Comparison of ENCODE assay signal across 11 cellular contexts in genomic region chr5:177296581-177296980, GRCh38. TPM values are rescaled to one million over a fixed set of nuclear protein-coding genes. Genes with fewer than 3 reads are reported as not detected.
DNase-seq lines count a peak whose midpoint lies in the region; ATAC-seq and TF ChIP-seq lines count a peak whose summit lies in the region.
"Had no signal": no experiment of that assay in that cellular context is flagged by ENCODE, and none has a peak within 500 bp of the region (broad histone marks: within the 10 kb centered on the region; RNA-seq: fewer than 3 reads in every experiment).

No MANE protein-coding gene starts in this region.

- peak overlapping the region; percentile 89 for H3K27ac Mint-ChIP-seq in activated CD8-positive, alpha-beta T cell treated with anti-CD3 and anti-CD28 coated beads, Interleukin-2, amount 10 ng/mL, durations not matched to agents 7 days and 5 days
- H3K27ac Mint-ChIP-seq in memory B cell = peak overlapping the region; percentile 78

- WGBS in thyroid gland, 2 donors = 75% methylated on average over 4 of the region's 4 CpGs

- DNase-seq in activated CD8-positive, alpha-beta T cell treated with anti-CD3 and anti-CD28 coated beads, Interleukin-2, amount 10 ng/mL, durations not matched to agents 7 days and 5 days = no peak
- DNase-seq in memory B cell (ENCODE audit: low spot score in 2 of 2) (no peak), HPDE6-E6E7 (ENCODE audit: extremely low spot score) (no peak), HUDEP-2 (lab: John Stamatoyannopoulos, UW; ENCODE audit: unreplicated experiment in 76 of 76) (no peak), thyroid gland (no peak)
- DNase-seq: foreskin keratinocyte had no signal

- H3K4me3 ChIP-seq in HUES48 (ENCODE audit: low read depth, low read length) (no peak overlapping the region), thyroid gland (replicated peaks in 1 of 3) (no peak overlapping the region)
- H3K4me3 ChIP-seq: cardiac muscle cell, K562 had no signal

- POLR2A ChIA-PET in activated CD8-positive, alpha-beta T cell treated with anti-CD3 and anti-CD28 coated beads, Interleukin-2, amount 10 ng/mL, durations not matched to agents 7 days and 5 days (lab: Charles Lee) = interaction anchor here (0.7 to 0.8 kb wide), 2 partner anchors 52 to 172 kb away, joined by 3 read pairs; no protein-coding TSS in a partner anchor

- H3K4me1 ChIP-seq in HUES48 (ENCODE audit: control insufficient read depth, insufficient read depth, low read length) (peaks cover 6% of the 10 kb centered on the region; the same call in 1 of the 2 replicates), thyroid gland (peaks cover 11 to 20% of the 10 kb centered on the region in 2 donors)

- no peak for TF ChIP-seq POLR2A in thyroid gland (IDR thresholded peaks at IDR 0.05)

- no peak overlapping the region for H3K9ac ChIP-seq in HUES48 (ENCODE audit: low read depth, low read length)

- H3K9me3 ChIP-seq in HUES48 (ENCODE audit: control insufficient read depth, insufficient read depth, low read length) = no peaks in the 10 kb centered on the region
- no peaks in the 10 kb centered on the region for H3K9me3 ChIP-seq in thyroid gland

- H3K27ac ChIP-seq in C4-2B (peak overlapping the region; percentile 42), HUES48 (ENCODE audit: low read depth, low read length) (peak overlapping the region; percentile 5), thyroid gland (no peak overlapping the region)
- H3K27ac ChIP-seq: cardiac muscle cell, foreskin keratinocyte had no signal

- TF ChIP-seq CTCF in C4-2B (conservative IDR thresholded peaks at IDR 0.05) (no peak), thyroid gland (IDR thresholded peaks at IDR 0.05) (no peak)

- H3K36me3 ChIP-seq in HUES48 (ENCODE audit: control insufficient read depth, insufficient read depth, low read length) (peaks cover 72% of the 10 kb centered on the region), thyroid gland (peaks cover 38 to 44% of the 10 kb centered on the region in 2 donors)

- CTCF ChIA-PET in activated CD8-positive, alpha-beta T cell treated with anti-CD3 and anti-CD28 coated beads, Interleukin-2, amount 10 ng/mL, durations not matched to agents 7 days and 5 days (lab: Charles Lee) = interaction anchor here (0.7 to 7.1 kb wide), 5 partner anchors 13 to 225 kb away, joined by 3 to 58 read pairs (median 4); no protein-coding TSS in a partner anchor

- ATAC-seq in activated CD8-positive, alpha-beta T cell treated with anti-CD3 and anti-CD28 coated beads, Interleukin-2, amount 10 ng/mL, durations not matched to agents 7 days and 5 days = peak; percentile 28
- no peak for ATAC-seq in memory B cell (ENCODE audit: low read depth)
- no peak for ATAC-seq in HG02610 (IDR thresholded peaks at IDR 0.05; ENCODE audit: unreplicated experiment)
- ATAC-seq: foreskin keratinocyte, K562 had no signal

- H3K4me3 Mint-ChIP-seq in activated CD8-positive, alpha-beta T cell treated with anti-CD3 and anti-CD28 coated beads, Interleukin-2, amount 10 ng/mL, durations not matched to agents 7 days and 5 days = peak overlapping the region; percentile 35
- H3K4me3 Mint-ChIP-seq in memory B cell = peak overlapping the region; percentile 37

- peaks cover 69% of the 10 kb centered on the region for H3K4me1 Mint-ChIP-seq in activated CD8-positive, alpha-beta T cell treated with anti-CD3 and anti-CD28 coated beads, Interleukin-2, amount 10 ng/mL, durations not matched to agents 7 days and 5 days (ENCODE audit: low read depth)
- H3K4me1 Mint-ChIP-seq in memory B cell = peaks cover 40% of the 10 kb centered on the region

- no peaks in the 10 kb centered on the region for H3K27me3 Mint-ChIP-seq in activated CD8-positive, alpha-beta T cell treated with anti-CD3 and anti-CD28 coated beads, Interleukin-2, amount 10 ng/mL, durations not matched to agents 7 days and 5 days (ENCODE audit: low read depth)
- no peaks in the 10 kb centered on the region for H3K27me3 Mint-ChIP-seq in memory B cell

- H3K36me3 Mint-ChIP-seq in activated CD8-positive, alpha-beta T cell treated with anti-CD3 and anti-CD28 coated beads, Interleukin-2, amount 10 ng/mL, durations not matched to agents 7 days and 5 days (ENCODE audit: low read depth) = peaks cover 85% of the 10 kb centered on the region
- peaks cover 20% of the 10 kb centered on the region for H3K36me3 Mint-ChIP-seq in memory B cell

- intact Hi-C loops in thyroid gland (cut with DNase I) = no loop called here

- no peaks in the 10 kb centered on the region for H3K9me3 Mint-ChIP-seq in activated CD8-positive, alpha-beta T cell treated with anti-CD3 and anti-CD28 coated beads, Interleukin-2, amount 10 ng/mL, durations not matched to agents 7 days and 5 days (ENCODE audit: insufficient read depth)
- no peaks in the 10 kb centered on the region for H3K9me3 Mint-ChIP-seq in memory B cell

- H3K27me3 ChIP-seq in HUES48 (ENCODE audit: control insufficient read depth, insufficient read depth, low read length) = no peaks in the 10 kb centered on the region
- no peaks in the 10 kb centered on the region for H3K27me3 ChIP-seq in thyroid gland
- H3K27me3 ChIP-seq: cardiac muscle cell, foreskin keratinocyte had no signal

RNA-seq across cellular contexts. Expression of gene RAB24, which starts 6.9 kb away (rescaled TPM):
- 10 to 100 TPM; 44.1 to 48.8 TPM for total RNA-seq in activated CD8-positive, alpha-beta T cell treated with anti-CD3 and anti-CD28 coated beads, Interleukin-2, amount 10 ng/mL, durations not matched to agents 7 days and 5 days
- 10 to 100 TPM; 18.7 to 53.3 (median 26.3) TPM for total RNA-seq in thyroid gland

RNA-seq across cellular contexts. Expression of gene PRELID1, which starts 7.0 kb away (rescaled TPM):
- 100 to 1,000 TPM; 152 to 154 TPM for total RNA-seq in activated CD8-positive, alpha-beta T cell treated with anti-CD3 and anti-CD28 coated beads, Interleukin-2, amount 10 ng/mL, durations not matched to agents 7 days and 5 days
- total RNA-seq in thyroid gland = 10 to 100 TPM; 52.8 to 83.2 (median 57.9) TPM

RNA-seq across cellular contexts. Expression of gene MXD3, which starts 15.1 kb away (rescaled TPM):
- total RNA-seq in activated CD8-positive, alpha-beta T cell treated with anti-CD3 and anti-CD28 coated beads, Interleukin-2, amount 10 ng/mL, durations not matched to agents 7 days and 5 days = 10 to 100 TPM; 93.2 to 96.9 TPM
- 10 to 100 TPM in 1 of 4 donors, 1 to 10 TPM in 3; 2.0 to 11.7 (median 7.8) TPM for total RNA-seq in thyroid gland

RNA-seq across cellular contexts. Expression of gene LMAN2, which starts 54.9 kb away (rescaled TPM):
- 100 to 1,000 TPM; 119 to 127 TPM for total RNA-seq in activated CD8-positive, alpha-beta T cell treated with anti-CD3 and anti-CD28 coated beads, Interleukin-2, amount 10 ng/mL, durations not matched to agents 7 days and 5 days
- total RNA-seq in thyroid gland = 100 to 1,000 TPM; 309 to 465 (median 383) TPM

Comparison
In these comparisons a context has a peak if more than half of its experiments do, and no peak if none do; other contexts are left out.
1. H3K27ac ChIP-seq: peak in C4-2B (single experiment) and HUES48 (single experiment); none in thyroid gland (0 of 3).
2. RNA of gene MXD3, which starts 15.1 kb away (total RNA-seq): 93.2 to 96.9 TPM in activated CD8-positive, alpha-beta T cell treated with anti-CD3 and anti-CD28 coated beads, Interleukin-2, amount 10 ng/mL, durations not matched to agents 7 days and 5 days; 2.0 to 11.7 TPM in thyroid gland; every median in the first group is over 4 times any median in the second.